8 cellular contexts compared by ENCODE assay signal in the genomic region with DNA sequence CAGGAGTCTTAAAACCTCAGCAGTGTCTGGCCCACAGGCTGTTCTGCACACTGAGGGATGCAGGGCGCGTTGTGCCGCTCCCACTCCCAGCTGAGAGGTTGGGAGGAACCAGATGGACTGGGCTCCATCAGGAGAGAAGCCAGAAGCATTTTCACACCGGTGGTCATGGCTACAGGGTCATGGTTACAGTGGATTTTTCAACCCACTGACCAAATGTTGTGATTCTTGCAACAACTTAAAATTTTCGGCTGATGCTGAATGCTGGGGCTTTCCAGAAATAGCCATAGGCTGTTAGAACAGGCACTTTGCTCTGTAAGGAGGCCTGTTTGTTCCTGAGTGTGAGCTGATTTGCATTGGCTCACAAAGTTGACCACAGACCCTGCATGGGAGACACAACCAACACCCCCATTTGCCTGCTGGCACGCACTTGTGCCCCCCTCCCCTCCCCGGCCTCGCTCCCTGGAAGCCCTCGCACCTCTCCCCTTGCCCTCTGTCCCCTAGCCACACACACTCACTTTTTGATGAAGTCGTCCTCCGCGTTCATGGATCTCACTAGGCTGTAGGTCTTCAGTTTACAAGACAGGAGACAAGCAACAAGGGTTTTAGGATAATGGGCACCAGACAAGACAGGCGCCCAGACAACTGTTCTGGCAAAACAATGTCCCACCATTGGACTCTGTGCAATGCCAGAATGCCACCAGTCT. TPM values are rescaled to one million over a fixed set of nuclear protein-coding genes. Genes with fewer than 3 reads are reported as not detected.
A peak's percentile ranks its signal among the peaks of the same experiment; 100 is the strongest.
DNase-seq lines count a peak whose midpoint lies in the region; ATAC-seq, FAIRE-seq and TF ChIP-seq lines count a peak whose summit lies in the region.

No MANE protein-coding gene starts in this region.

- no peak for FAIRE-seq in kidney (lab: Jason Lieb, UNC)

- WGBS in mesenchymal stem cell, result 85% methylated on average over 13 of the region's 13 CpGs

- no peak overlapping the region for H3K4me2 ChIP-seq in mesenchymal stem cell (ENCODE audit: low read length, poor library complexity, severe bottlenecking)

- H2BK15ac ChIP-seq in mesenchymal stem cell (ENCODE audit: low read depth, poor library complexity, severe bottlenecking), result no peak overlapping the region

- CTCF ChIA-PET in activated CD8-positive, alpha-beta T cell treated with anti-CD3 and anti-CD28 coated beads, Interleukin-2, amount 10 ng/mL, durations not matched to agents 7 days and 5 days (lab: Charles Lee), result interaction anchor here (1.1 to 14.0 kb wide), 6 partner anchors 8 to 62 kb away, joined by 3 to 251 read pairs (median 3); no protein-coding TSS in a partner anchor

- no peaks in the 10 kb centered on the region for H3K9me3 ChIP-seq in mesenchymal stem cell (ENCODE audit: control insufficient read depth, low read length)
- no peaks in the 10 kb centered on the region for H3K9me3 ChIP-seq in kidney (ENCODE audit: control insufficient read depth in 1 of 2, low read length in 2 of 2)

- TF ChIP-seq CTCF in kidney (IDR thresholded peaks at IDR 0.05; ENCODE audit: borderline replicate concordance, extremely low read depth, insufficient read depth), result no peak

- H3K4ac ChIP-seq in mesenchymal stem cell (ENCODE audit: low read depth in 1 of 2, low read length in 2 of 2), result no peak overlapping the region

- no peak overlapping the region for H2AFZ ChIP-seq in mesenchymal stem cell (ENCODE audit: low read depth, low read length)

- H3K9me3 Mint-ChIP-seq in activated CD8-positive, alpha-beta T cell treated with anti-CD3 and anti-CD28 coated beads, Interleukin-2, amount 10 ng/mL, durations not matched to agents 7 days and 5 days (ENCODE audit: insufficient read depth), result no peaks in the 10 kb centered on the region

- peak overlapping the region; percentile 82 for H3K27ac Mint-ChIP-seq in activated CD8-positive, alpha-beta T cell treated with anti-CD3 and anti-CD28 coated beads, Interleukin-2, amount 10 ng/mL, durations not matched to agents 7 days and 5 days

- no peak overlapping the region for H3K23ac ChIP-seq in mesenchymal stem cell (ENCODE audit: low read length in 2 of 2)

- peak; percentile 16 for DNase-seq in COLO668 (lab: John Stamatoyannopoulos, UW; ENCODE audit: unreplicated experiment)
- no peak for DNase-seq in activated CD8-positive, alpha-beta T cell treated with anti-CD3 and anti-CD28 coated beads, Interleukin-2, amount 10 ng/mL, durations not matched to agents 7 days and 5 days
- peak; percentile 62 for DNase-seq in mesenchymal stem cell
- no peak for DNase-seq in NCI-H2171 (lab: John Stamatoyannopoulos, UW)
- no peak for DNase-seq in kidney
- no peak for DNase-seq in NCI-H2081 (lab: John Stamatoyannopoulos, UW)
- DNase-seq in NCI-H446 treated with DMSO at 0.1 percent for 48 hours (lab: John Stamatoyannopoulos, UW), result no peak

- H3K18ac ChIP-seq in mesenchymal stem cell (ENCODE audit: low read depth in 1 of 2, low read length in 2 of 2), result peak overlapping the region in 1 of 2 experiments; percentile 76

- no peaks in the 10 kb centered on the region for H3K36me3 ChIP-seq in mesenchymal stem cell (ENCODE audit: control insufficient read depth in 1 of 2, insufficient read depth in 2 of 2, low read depth in 1 of 2, low read length in 2 of 2)
- no peaks in the 10 kb centered on the region for H3K36me3 ChIP-seq in kidney (ENCODE audit: control insufficient read depth in 1 of 2, insufficient read depth in 2 of 2, low read length in 2 of 2)

- H3K4me1 ChIP-seq in mesenchymal stem cell (ENCODE audit: control insufficient read depth, insufficient read depth, low read depth, low read length), result peaks cover 31% of the 10 kb centered on the region
- peaks cover 5 to 36% of the 10 kb centered on the region in 2 donors for H3K4me1 ChIP-seq in kidney (ENCODE audit: control insufficient read depth in 1 of 2, insufficient read depth in 1 of 2, low read depth in 1 of 2, low read length in 2 of 2)

- peak overlapping the region in 1 of 2 experiments; percentile 16 for H2BK12ac ChIP-seq in mesenchymal stem cell (ENCODE audit: low read length in 2 of 2)

- H4K91ac ChIP-seq in mesenchymal stem cell (ENCODE audit: low read length), result peak overlapping the region; percentile 62

- H3K27ac ChIP-seq in mesenchymal stem cell (ENCODE audit: low read length, poor library complexity, severe bottlenecking), result no peak overlapping the region
- H3K27ac ChIP-seq in kidney (ENCODE audit: low read depth in 2 of 2, low read length in 2 of 2), result peak overlapping the region in 1 of 2 donors; percentile 41

- intact Hi-C loops in kidney (cut with DNase I), result no loop called here

- H3K4me3 ChIP-seq in mesenchymal stem cell (ENCODE audit: insufficient read depth in 1 of 2, low read depth in 1 of 2, low read length in 2 of 2), result peak overlapping the region; percentile 26 to 94
- H3K4me3 ChIP-seq in kidney (ENCODE audit: low read length in 2 of 2), result no peak overlapping the region

- no peak overlapping the region for H2AK5ac ChIP-seq in mesenchymal stem cell (ENCODE audit: low read length, severe bottlenecking)

- peak overlapping the region; percentile 51 for H3K4me3 Mint-ChIP-seq in activated CD8-positive, alpha-beta T cell treated with anti-CD3 and anti-CD28 coated beads, Interleukin-2, amount 10 ng/mL, durations not matched to agents 7 days and 5 days

- H3K27me3 Mint-ChIP-seq in activated CD8-positive, alpha-beta T cell treated with anti-CD3 and anti-CD28 coated beads, Interleukin-2, amount 10 ng/mL, durations not matched to agents 7 days and 5 days (ENCODE audit: low read depth), result no peaks in the 10 kb centered on the region

- ATAC-seq in GM21576 (IDR thresholded peaks at IDR 0.05; ENCODE audit: unreplicated experiment), result peak; percentile 13
- no peak for ATAC-seq in activated CD8-positive, alpha-beta T cell treated with anti-CD3 and anti-CD28 coated beads, Interleukin-2, amount 10 ng/mL, durations not matched to agents 7 days and 5 days

- H3K36me3 Mint-ChIP-seq in activated CD8-positive, alpha-beta T cell treated with anti-CD3 and anti-CD28 coated beads, Interleukin-2, amount 10 ng/mL, durations not matched to agents 7 days and 5 days (ENCODE audit: low read depth), result peaks cover 7% of the 10 kb centered on the region

- H3K27me3 ChIP-seq in mesenchymal stem cell (ENCODE audit: control insufficient read depth in 1 of 2, insufficient read depth in 1 of 2, low read length in 2 of 2), result no peaks in the 10 kb centered on the region

- no peak overlapping the region for H2BK5ac ChIP-seq in mesenchymal stem cell (ENCODE audit: low read depth, low read length, poor library complexity, severe bottlenecking)

- peak overlapping the region in 1 of 2 experiments; percentile 2 for H3K14ac ChIP-seq in mesenchymal stem cell (ENCODE audit: low read length in 2 of 2)

- peak overlapping the region; percentile 95 for H3K9ac ChIP-seq in mesenchymal stem cell (ENCODE audit: low read length)
- H3K9ac ChIP-seq in kidney (ENCODE audit: low read length in 2 of 2), result no peak overlapping the region

- H3K4me1 Mint-ChIP-seq in activated CD8-positive, alpha-beta T cell treated with anti-CD3 and anti-CD28 coated beads, Interleukin-2, amount 10 ng/mL, durations not matched to agents 7 days and 5 days (ENCODE audit: low read depth), result peaks cover 86% of the 10 kb centered on the region

- peaks cover 40% of the 10 kb centered on the region for H3K79me1 ChIP-seq in mesenchymal stem cell (replicated peaks; ENCODE audit: low read length, poor library complexity, severe bottlenecking)

- POLR2A ChIA-PET in activated CD8-positive, alpha-beta T cell treated with anti-CD3 and anti-CD28 coated beads, Interleukin-2, amount 10 ng/mL, durations not matched to agents 7 days and 5 days (lab: Charles Lee), result no interaction called here

- H4K8ac ChIP-seq in mesenchymal stem cell (ENCODE audit: low read length), result no peak overlapping the region

- no peak overlapping the region for H2BK120ac ChIP-seq in mesenchymal stem cell (ENCODE audit: low read depth, low read length)

RNA-seq across cellular contexts. Expression of gene LPIN1, which starts 3.4 kb away (rescaled TPM):
- 10 to 100 TPM; 46.8 to 54.7 TPM for total RNA-seq in activated CD8-positive, alpha-beta T cell treated with anti-CD3 and anti-CD28 coated beads, Interleukin-2, amount 10 ng/mL, durations not matched to agents 7 days and 5 days
- polyA plus RNA-seq in mesenchymal stem cell (2013, experiment 1 of 2), result 42.3 TPM
- polyA plus RNA-seq in mesenchymal stem cell (2013, experiment 2 of 2), result 40.8 TPM
- total RNA-seq in kidney, result 36.8 TPM
- 11.8 TPM for polyA plus RNA-seq in kidney (ENCODE audit: insufficient read depth, low read depth, low replicate concordance)

Comparison
In these comparisons a context has a peak if more than half of its experiments do, and no peak if none do; other contexts are left out.
1. DNase-seq: peak in COLO668 (single experiment) and mesenchymal stem cell (single experiment); none in activated CD8-positive, alpha-beta T cell treated with anti-CD3 and anti-CD28 coated beads, Interleukin-2, amount 10 ng/mL, durations not matched to agents 7 days and 5 days (single experiment), NCI-H2171 (single experiment), kidney (single experiment), NCI-H2081 (0 of 2) and NCI-H446 treated with DMSO at 0.1 percent for 48 hours (single experiment).
2. H3K4me3 ChIP-seq: peak in mesenchymal stem cell (2 of 2); none in kidney (0 of 2).